8 cellular contexts compared by ENCODE assay signal in the genomic region with DNA sequence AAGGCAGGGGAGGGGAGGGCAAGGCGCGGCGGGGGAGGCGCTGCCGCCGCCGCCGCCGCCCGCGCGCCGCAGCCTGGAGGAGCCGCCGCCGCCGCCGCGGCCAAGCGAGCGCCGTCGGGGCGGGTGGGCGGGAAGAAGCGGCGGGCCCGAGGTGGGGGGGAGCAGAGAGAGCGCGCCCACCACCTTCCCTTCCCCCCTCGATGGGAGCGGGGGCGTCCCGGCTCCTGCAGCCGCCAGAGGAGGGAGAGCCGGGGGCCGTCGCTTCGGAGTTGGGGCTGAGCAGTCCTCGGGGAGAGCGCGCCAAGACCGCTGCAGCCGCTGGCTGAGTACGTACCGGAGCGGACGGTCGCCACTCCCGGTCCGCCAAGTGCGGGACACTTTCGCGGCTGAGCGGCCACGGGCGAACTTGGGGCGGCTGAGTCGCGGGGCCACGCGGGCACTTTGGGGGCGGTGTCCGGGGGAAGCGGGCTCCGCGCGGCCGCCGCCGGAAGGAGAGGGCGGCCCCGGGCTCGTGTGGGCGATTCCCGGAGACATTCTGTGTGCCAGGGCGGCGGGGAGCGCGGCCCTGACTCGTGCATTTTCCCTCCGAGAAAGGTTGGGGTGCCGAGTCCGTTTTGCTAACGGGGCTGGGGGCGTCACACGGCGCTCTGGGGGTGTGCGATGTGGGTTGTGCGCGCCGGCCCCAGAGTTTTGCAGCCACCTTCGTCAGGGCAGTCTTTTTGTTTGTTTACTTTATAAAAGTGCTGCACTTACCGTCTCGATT. TPM values are rescaled to one million over a fixed set of nuclear protein-coding genes. Genes with fewer than 3 reads are reported as not detected.
DNase-seq lines count a peak whose midpoint lies in the region; ATAC-seq, FAIRE-seq and TF ChIP-seq lines count a peak whose summit lies in the region.

A gene with protein sequence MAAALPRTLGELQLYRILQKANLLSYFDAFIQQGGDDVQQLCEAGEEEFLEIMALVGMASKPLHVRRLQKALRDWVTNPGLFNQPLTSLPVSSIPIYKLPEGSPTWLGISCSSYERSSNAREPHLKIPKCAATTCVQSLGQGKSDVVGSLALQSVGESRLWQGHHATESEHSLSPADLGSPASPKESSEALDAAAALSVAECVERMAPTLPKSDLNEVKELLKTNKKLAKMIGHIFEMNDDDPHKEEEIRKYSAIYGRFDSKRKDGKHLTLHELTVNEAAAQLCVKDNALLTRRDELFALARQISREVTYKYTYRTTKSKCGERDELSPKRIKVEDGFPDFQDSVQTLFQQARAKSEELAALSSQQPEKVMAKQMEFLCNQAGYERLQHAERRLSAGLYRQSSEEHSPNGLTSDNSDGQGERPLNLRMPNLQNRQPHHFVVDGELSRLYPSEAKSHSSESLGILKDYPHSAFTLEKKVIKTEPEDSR (plus strand): TSS at position 49 of the 763 bp plus-strand sequence. CDS start 10,094 bp downstream, outside the sequence.

- H3K79me2 ChIP-seq in Loucy (ENCODE audit: insufficient read depth, low read length) (peaks cover 51% of the 10 kb centered on the region), HepG2 (ENCODE audit: insufficient read depth, low read length) (peaks cover 47% of the 10 kb centered on the region)

- H3K4me2 ChIP-seq in Loucy (ENCODE audit: low read depth, low read length, poor library complexity, severe bottlenecking) (peak within 1 kb of the TSS; percentile 92), HepG2 (ENCODE audit: low read depth, low read length) (peak within 1 kb of the TSS; percentile 88)

- H3K9ac ChIP-seq in Loucy (ENCODE audit: low read depth, low read length, poor library complexity, severe bottlenecking) (peak within 1 kb of the TSS; percentile 85), HepG2 (ENCODE audit: insufficient read depth, low read depth, low read length) (peak within 1 kb of the TSS; percentile 88)

- POLR2A ChIA-PET in HepG2 (lab: Yijun Ruan, JAX), result interaction anchor here (1.4 to 1.9 kb wide), 4 partner anchors 115 to 1029 kb away, joined by 3 to 9 read pairs (median 5); a partner anchor contains a TSS

- BruUV-seq in HepG2 (replicated peaks; lab: Mats Ljungman, UMichigan), result no TSS peak

- H3K4me1 ChIP-seq in Loucy (ENCODE audit: insufficient read depth, low read length, poor library complexity, severe bottlenecking), result peaks cover 62% of the 10 kb centered on the region
- peaks cover 34% of the 10 kb centered on the region for H3K4me1 ChIP-seq in HepG2 (ENCODE audit: insufficient read depth, low read length)

- intact Hi-C loops in HepG2 (cut with micrococcal nuclease; ENCODE audit: unreplicated experiment), result loop anchor here (2.0 to 10.0 kb wide), 3 partner anchors 114 to 314 kb away; a partner anchor contains a TSS

- H3K9me2 ChIP-seq in Loucy (replicated peaks; ENCODE audit: low read depth, low read length), result no peaks in the 10 kb centered on the region

- no peak for FAIRE-seq in HepG2 (lab: Jason Lieb, UNC)

- in situ Hi-C loops in HepG2 (cut with HindIII; ENCODE audit: extremely low pct_ligation_motif_present, low pct_unique_long_range_greater_than_20kb), result no loop called here

- H3K27ac ChIP-seq in HepG2 (ENCODE audit: extremely low read length, insufficient read depth, low read length), result peak within 1 kb of the TSS; percentile 83

- CTCF ChIA-PET in HepG2 (lab: Yijun Ruan, JAX; ENCODE audit: low intra/inter-chr PET ratio, low total read pairs), result no interaction called here

- peak in 1 of 2 experiments; percentile 25; a peak in 1 of 4 replicates for TF ChIP-seq POLR2A in HepG2 (IDR thresholded peaks at IDR 0.05; ENCODE audit: insufficient read depth in 1 of 2, low read depth in 2 of 2, low read length in 2 of 2)

- peak within 1 kb of the TSS; percentile 82 for H3K4me3 ChIP-seq in Loucy (ENCODE audit: low read length, poor library complexity, severe bottlenecking)
- peak within 1 kb of the TSS; percentile 93 to 99 (median 94) for H3K4me3 ChIP-seq in HepG2 (replicated peaks in 1 of 3; ENCODE audit: insufficient read depth in 1 of 3, low read depth in 2 of 3, low read length in 3 of 3)

- no peaks in the 10 kb centered on the region for H3K36me3 ChIP-seq in Loucy (ENCODE audit: insufficient read depth, low read length)
- no peaks in the 10 kb centered on the region for H3K36me3 ChIP-seq in HepG2 (replicated peaks in 1 of 2; ENCODE audit: control insufficient read depth in 1 of 2, insufficient read depth in 2 of 2, low read length in 2 of 2)

- ATAC-seq in GM21825 (IDR thresholded peaks at IDR 0.05; ENCODE audit: unreplicated experiment) (peak; percentile 57), HepG2 (peak; percentile 73)
- peak; percentile 47 to 55 for ATAC-seq in activated CD4-positive, CD25-positive, alpha-beta regulatory T cell treated with anti-CD3 and anti-CD28 coated beads, Interleukin-2, amount 50 U/mL, for 24 hours

- no peaks in the 10 kb centered on the region for H3K9me3 ChIP-seq in Loucy (ENCODE audit: insufficient read depth, low read depth, low read length)
- no peaks in the 10 kb centered on the region for H3K9me3 ChIP-seq in HepG2 (ENCODE audit: low read length)

- H3F3A ChIP-seq in Loucy (ENCODE audit: low read depth), result peaks cover 3% of the 10 kb centered on the region; the same call in 1 of the 2 replicates

- H2AFZ ChIP-seq in Loucy (ENCODE audit: low read length) (peak within 1 kb of the TSS; percentile 92), HepG2 (ENCODE audit: low read length) (peak within 1 kb of the TSS; percentile 49)

- TF ChIP-seq CTCF in Loucy (conservative IDR thresholded peaks at IDR 0.05; ENCODE audit: low read length) (no peak), HepG2 (CRISPR knock-in tag; IDR thresholded peaks at IDR 0.05) (no peak)

- 2% methylated on average over 46 of the region's 95 CpGs for WGBS in HepG2 (ENCODE audit: low lambda C conversion rate)

- no peaks in the 10 kb centered on the region for H3K27me3 ChIP-seq in Loucy (ENCODE audit: insufficient read depth, low read length, poor library complexity, severe bottlenecking)
- H3K27me3 ChIP-seq in HepG2 (ENCODE audit: control insufficient read depth in 1 of 2, insufficient read depth in 2 of 2, low read length in 2 of 2), result no peaks in the 10 kb centered on the region; a peak in 1 of 5 replicates

- DNase-seq in GM03348 (ENCODE audit: low spot score), result peak; percentile 79
- no peak for DNase-seq in cerebellum (ENCODE audit: low spot score)
- DNase-seq in HepG2 (ENCODE audit: low spot score), result peak; percentile 15
- DNase-seq in stimulated activated CD4-positive, alpha-beta T cell treated with anti-CD3 and anti-CD28 coated beads, Interleukin-4, amount 100 ng/mL, for 24 hours, result peak; percentile 65
- no peak for DNase-seq in NCI-H187 treated with DMSO at 0.1 percent for 48 hours (lab: John Stamatoyannopoulos, UW)

- peaks cover 38% of the 10 kb centered on the region for H4K20me1 ChIP-seq in Loucy (ENCODE audit: insufficient read depth, low read length, poor library complexity, severe bottlenecking)
- H4K20me1 ChIP-seq in HepG2 (ENCODE audit: insufficient read depth, low read length), result no peaks in the 10 kb centered on the region

- TF ChIP-seq EP300 in HepG2 (IDR thresholded peaks at IDR 0.05; ENCODE audit: low read depth in 2 of 2, low read length in 2 of 2) (no peak), HepG2 (CRISPR knock-in tag; IDR thresholded peaks at IDR 0.05; ENCODE audit: borderline replicate concordance) (no peak)

- peak; percentile 55; the same call in 1 of the 2 replicates for TF ChIP-seq RAD21 in HepG2 (CRISPR knock-in tag; IDR thresholded peaks at IDR 0.05)

TF ChIP-seq in HepG2, 621 proteins besides CTCF, POLR2A, EP300 and RAD21 (continues in another document):
- TF ChIP-seq STAG1 (CRISPR knock-in tag; IDR thresholded peaks at IDR 0.05) (no peak), ZNF552 (CRISPR knock-in tag; IDR thresholded peaks at IDR 0.05; ENCODE audit: borderline replicate concordance) (0 out of 2 replicates have a peak, but pooled peaks have one; percentile 64), IKZF1 (IDR thresholded peaks at IDR 0.05) (no peak), ZKSCAN8 (CRISPR knock-in tag; IDR thresholded peaks at IDR 0.05; ENCODE audit: borderline replicate concordance) (0 out of 2 replicates have a peak, but pooled peaks have one; percentile 19), SALL1 (CRISPR knock-in tag; IDR thresholded peaks at IDR 0.05) (peak; percentile 50), LCORL (IDR thresholded peaks at IDR 0.05) (no peak), LCORL (CRISPR knock-in tag; IDR thresholded peaks at IDR 0.05) (peak; percentile 65; the same call in 1 of the 2 replicates), IRF2 (CRISPR knock-in tag; IDR thresholded peaks at IDR 0.05) (no peak)

RNA-seq across cellular contexts. Expression of the gene that starts here (rescaled TPM):
- total RNA-seq in cerebellum (85.8 TPM), HepG2 (2016; rRNA removed; fragmentation: Illumina TruSeq; extraction: Trizol) (46.0 and 51.2 TPM in 2 replicates)
- total RNA-seq in HepG2 (2016; cell fraction: cytosol; rRNA removed; fragmentation: Illumina TruSeq; extraction: Trizol; ENCODE audit: low read depth), result 139 and 176 TPM in 2 replicates
- 49.6 and 52.0 TPM in 2 replicates for total RNA-seq in HepG2 (2016; cell fraction: insoluble cytoplasmic fraction; rRNA removed; fragmentation: Illumina TruSeq; extraction: Trizol)
- total RNA-seq in HepG2 (2016; cell fraction: membrane; rRNA removed; fragmentation: Illumina TruSeq; extraction: Trizol), result 123 and 139 TPM in 2 replicates
- 44.1 and 50.2 TPM in 2 replicates for total RNA-seq in HepG2 (2016; cell fraction: nucleus; rRNA removed; fragmentation: Illumina TruSeq; extraction: Trizol)
- polyA plus RNA-seq in HepG2 (2011; rRNA removed), result 19.6 and 24.5 TPM in 2 replicates
- 9.0 and 11.6 TPM in 2 replicates for polyA plus RNA-seq in HepG2 (2011; cell fraction: cytosol; rRNA removed)
- 38.8 and 42.4 TPM in 2 replicates for polyA plus RNA-seq in HepG2 (2011; cell fraction: nucleus; rRNA removed)
- polyA plus RNA-seq in HepG2 (2012), result 23.4 and 23.6 TPM in 2 replicates
- polyA plus RNA-seq in HepG2 (2016; cell fraction: cytosol; fragmentation: Illumina TruSeq; extraction: Trizol; ENCODE audit: low read depth), result 7.2 and 7.4 TPM in 2 replicates
- 43.9 and 45.3 TPM in 2 replicates for polyA plus RNA-seq in HepG2 (2016; cell fraction: insoluble cytoplasmic fraction; fragmentation: Illumina TruSeq; extraction: Trizol; ENCODE audit: low read depth)
- polyA plus RNA-seq in HepG2 (2016; cell fraction: membrane; fragmentation: Illumina TruSeq; extraction: Trizol; ENCODE audit: low read depth), result 24.2 and 27.5 TPM in 2 replicates
- polyA plus RNA-seq in HepG2 (2016; cell fraction: nucleus; fragmentation: Illumina TruSeq; extraction: Trizol; ENCODE audit: insufficient read depth, low read depth), result 72.5 and 83.7 TPM in 2 replicates
- 18.6 and 50.1 TPM in 2 replicates for polyA minus RNA-seq in HepG2 (2011; rRNA and poly(A)+ RNA removed; ENCODE audit: low replicate concordance)
- 28.5 and 29.1 TPM in 2 replicates for polyA minus RNA-seq in HepG2 (2011; cell fraction: cytosol; rRNA and poly(A)+ RNA removed)
- polyA minus RNA-seq in HepG2 (2011; cell fraction: nucleus; rRNA and poly(A)+ RNA removed), result 33.7 and 45.5 TPM in 2 replicates

Comparison
In these comparisons a context has a peak if more than half of its experiments do, and no peak if none do; other contexts are left out.
1. DNase-seq: peak in GM03348 (single experiment), HepG2 (single experiment) and stimulated activated CD4-positive, alpha-beta T cell treated with anti-CD3 and anti-CD28 coated beads, Interleukin-4, amount 100 ng/mL, for 24 hours (single experiment); none in cerebellum (single experiment) and NCI-H187 treated with DMSO at 0.1 percent for 48 hours (single experiment).
2. Peak in every context shown above with its lines, with median percentiles within 50 percentile points of each other: ATAC-seq.